ENCODE assay signal across 7 cellular contexts in genomic region chr11:74311352-74311926, GRCh38. TPM values are rescaled to one million over a fixed set of nuclear protein-coding genes. Genes with fewer than 3 reads are reported as not detected.
A peak's percentile ranks its signal among the peaks of the same experiment; 100 is the strongest.
DNase-seq lines count a peak whose midpoint lies in the region; ATAC-seq and TF ChIP-seq lines count a peak whose summit lies in the region.

TSS of gene P4HA3 (minus strand) at chr11:74311640. CDS start at chr11:74311611, 29 bp downstream.

- DNase-seq in SK-MEL-5 (ENCODE audit: low read depth, low spot score) (peak; percentile 46), adipocyte (ENCODE audit: low read depth) (peak; percentile 62), right cardiac atrium (peak; percentile 75 to 88 (median 84)), sigmoid colon (peak; percentile 81)

- peak within 1 kb of the TSS; percentile 42 for H3K4me3 ChIP-seq in HEK293 (ENCODE audit: low read depth, low read length)
- H3K4me3 ChIP-seq in adipocyte (ENCODE audit: low read length) = peak within 1 kb of the TSS; percentile 78
- peak within 1 kb of the TSS; percentile 29 for H3K4me3 ChIP-seq in right cardiac atrium (ENCODE audit: low read length)
- H3K4me3 ChIP-seq in sigmoid colon = peak within 1 kb of the TSS; percentile 20 to 65 (median 52)

- no peaks in the 10 kb centered on the region for H3K9me3 ChIP-seq in HEK293 (ENCODE audit: control insufficient read depth, insufficient read depth, low read depth, low read length)
- H3K9me3 ChIP-seq in adipocyte (ENCODE audit: control insufficient read depth, low read length) = no peaks in the 10 kb centered on the region
- no peaks in the 10 kb centered on the region for H3K9me3 ChIP-seq in right cardiac atrium (ENCODE audit: control insufficient read depth, low read length)
- H3K9me3 ChIP-seq in sigmoid colon = peaks cover 0 to 4% (median 0%) of the 10 kb centered on the region in 4 donors

- TF ChIP-seq CTCF in HEK293 (tag by site-specific recombination; IDR thresholded peaks at IDR 0.05) (no peak; the same call in 1 of the 2 replicates), sigmoid colon (IDR thresholded peaks at IDR 0.05) (no peak)

- in situ Hi-C loops in SK-MEL-5 (cut with HindIII; ENCODE audit: low pct_unique_long_range_greater_than_20kb, low sequenced_read_pairs) = no loop called here

- WGBS in right cardiac atrium = 2% methylated on average over 62 of the region's 62 CpGs
- 5 to 6% methylated on average over 62 of the region's 62 CpGs for WGBS in sigmoid colon, 2 donors

- no peak for TF ChIP-seq EP300 in sigmoid colon (IDR thresholded peaks at IDR 0.05)

- CTCF ChIA-PET in HEK293 (lab: Yijun Ruan, JAX) = interaction anchor here (1.0 to 2.1 kb wide), 2 partner anchors 10 to 330 kb away, joined by 3 to 7 read pairs; no protein-coding TSS in a partner anchor

- no peaks in the 10 kb centered on the region for H3K27me3 ChIP-seq in adipocyte (replicated peaks; ENCODE audit: control insufficient read depth, insufficient read depth, low read length)
- H3K27me3 ChIP-seq in right cardiac atrium (ENCODE audit: control insufficient read depth, insufficient read depth) = no peaks in the 10 kb centered on the region
- H3K27me3 ChIP-seq in sigmoid colon = peaks cover 0 to 4% (median 0%) of the 10 kb centered on the region in 3 donors

- H3K4me1 ChIP-seq in HEK293 (ENCODE audit: control insufficient read depth, insufficient read depth, low read length) = no peaks in the 10 kb centered on the region
- H3K4me1 ChIP-seq in adipocyte (ENCODE audit: control insufficient read depth, insufficient read depth, low read length) = peaks cover 15% of the 10 kb centered on the region
- H3K4me1 ChIP-seq in right cardiac atrium (ENCODE audit: control insufficient read depth, insufficient read depth, low read length) = no peaks in the 10 kb centered on the region
- H3K4me1 ChIP-seq in sigmoid colon = peaks cover 0 to 22% (median 15%) of the 10 kb centered on the region in 4 donors

- POLR2A ChIA-PET in HEK293 (lab: Yijun Ruan, JAX) = no interaction called here

- H3K9ac ChIP-seq in adipocyte (ENCODE audit: low read length) = peak within 1 kb of the TSS; percentile 71

- ATAC-seq in right cardiac atrium = peak; percentile 96 to 98
- ATAC-seq in GM19455 (IDR thresholded peaks at IDR 0.05; ENCODE audit: unreplicated experiment) = no peak
- ATAC-seq in GM18517 (IDR thresholded peaks at IDR 0.05; ENCODE audit: unreplicated experiment) = no peak

- H3K27ac ChIP-seq in HEK293 (ENCODE audit: extremely low read depth, low read depth, low read length) (no peak within 1 kb of the TSS), right cardiac atrium (ENCODE audit: low read length) (no peak within 1 kb of the TSS), sigmoid colon (peak within 1 kb of the TSS in 1 of 4 donors; percentile 67)

- TF ChIP-seq POLR2A in sigmoid colon (IDR thresholded peaks at IDR 0.05) = no peak

- no peaks in the 10 kb centered on the region for H3K36me3 ChIP-seq in HEK293 (ENCODE audit: control insufficient read depth in 2 of 2, insufficient read depth in 1 of 2, low read length in 2 of 2)
- no peaks in the 10 kb centered on the region for H3K36me3 ChIP-seq in adipocyte (ENCODE audit: control insufficient read depth, insufficient read depth, low read length, severe bottlenecking)
- H3K36me3 ChIP-seq in sigmoid colon = no peaks in the 10 kb centered on the region

- intact Hi-C loops in right cardiac atrium (cut with DNase I) = loop anchor here in 1 of 4 donors (10.0 kb wide), 1 partner anchor 57 kb away; no protein-coding TSS in a partner anchor
- intact Hi-C loops in sigmoid colon (cut with DNase I) = no loop called here

TF ChIP-seq in HEK293, 187 proteins besides CTCF, POLR2A, EP300 and RAD21 (continues in another document):
- TF ChIP-seq ZNF488 (tag by site-specific recombination; IDR thresholded peaks at IDR 0.05) (no peak), ZSCAN4 (tag by site-specific recombination; IDR thresholded peaks at IDR 0.05) (no peak), ZNF16 (tag by site-specific recombination; IDR thresholded peaks at IDR 0.05; ENCODE audit: low read depth) (no peak), MZF1 (tag by site-specific recombination; IDR thresholded peaks at IDR 0.05; ENCODE audit: borderline replicate concordance) (no peak), ZBTB1 (tag by site-specific recombination; IDR thresholded peaks at IDR 0.05) (no peak), ZNF280C (tag by site-specific recombination; IDR thresholded peaks at IDR 0.05) (no peak), ZSCAN5A (tag by site-specific recombination; IDR thresholded peaks at IDR 0.05) (no peak), SP7 (tag by site-specific recombination; IDR thresholded peaks at IDR 0.05) (no peak), ZNF404 (tag by site-specific recombination; IDR thresholded peaks at IDR 0.05) (no peak), REST (tag by site-specific recombination; IDR thresholded peaks at IDR 0.05) (no peak), IKZF3 (tag by site-specific recombination; IDR thresholded peaks at IDR 0.05) (no peak)

RNA-seq across cellular contexts. Expression of gene P4HA3, which starts in this region (rescaled TPM):
- total RNA-seq in SK-MEL-5 (2014; rRNA removed; shearing (Covaris generic)) = 2.2 and 2.6 TPM in 2 replicates
- 2.1 and 4.1 TPM in 2 replicates for polyA plus RNA-seq in SK-MEL-5 (2015; cell fraction: cytosol; rRNA removed)
- 0.33 and 0.43 TPM in 2 replicates for polyA plus RNA-seq in SK-MEL-5 (2015; cell fraction: nucleus; rRNA removed)
- under 1 TPM in 2 of 4 donors, not detected in 2; 0.21 to 0.72 TPM for total RNA-seq in right cardiac atrium
- polyA plus RNA-seq in right cardiac atrium = 0.07 TPM
- total RNA-seq in sigmoid colon = 10 to 100 TPM in 1 of 4 donors, 1 to 10 TPM in 2, under 1 TPM in 1; 0.82 to 11.9 (median 1.4) TPM
- polyA plus RNA-seq in sigmoid colon = under 1 TPM in 1 of 3 donors, not detected in 2; 0.29 TPM

Comparison
In these comparisons a context has a peak if more than half of its experiments do, and no peak if none do; other contexts are left out.
1. Peak in DNase-seq, ATAC-seq and H3K4me3 ChIP-seq in right cardiac atrium; RNA of the gene not detected or under 1 TPM.